Comparison of ENCODE assay signal across 9 cellular contexts in the genomic region with DNA sequence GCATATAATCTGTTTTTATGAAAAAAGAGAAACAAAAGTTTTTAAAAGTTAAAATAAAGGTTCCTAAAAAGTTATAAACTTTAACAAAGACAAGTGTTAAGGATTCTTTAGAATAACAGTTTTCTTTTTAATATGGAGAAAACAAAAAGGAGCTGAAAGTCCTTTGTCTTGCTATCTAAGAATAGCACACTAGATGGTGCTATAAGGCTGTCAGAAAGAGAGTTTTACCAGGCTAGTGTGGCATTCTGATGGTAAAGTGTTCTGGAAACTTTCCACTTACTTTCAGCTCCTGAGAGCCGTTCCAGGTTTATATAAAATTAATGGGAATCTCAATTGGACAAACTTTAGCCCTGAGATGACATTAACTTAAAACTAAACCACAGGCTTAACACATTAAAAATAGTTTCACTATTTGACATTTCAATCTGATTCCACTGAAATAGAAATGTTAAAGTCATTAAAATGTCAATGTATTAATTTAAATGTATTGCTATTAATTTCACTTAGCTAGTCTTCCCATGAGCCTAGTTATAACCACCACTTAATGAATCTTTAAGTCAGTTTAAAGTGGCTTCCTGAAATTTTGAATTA. TPM values are rescaled to one million over a fixed set of nuclear protein-coding genes. Genes with fewer than 3 reads are reported as not detected.
DNase-seq lines count a peak whose midpoint lies in the region; ATAC-seq and TF ChIP-seq lines count a peak whose summit lies in the region.
"Had no signal": no experiment of that assay in that cellular context is flagged by ENCODE, and none has a peak within 500 bp of the region (broad histone marks: within the 10 kb centered on the region; RNA-seq: fewer than 3 reads in every experiment).

No MANE protein-coding gene starts in this region.

- no peak overlapping the region for H3K4me3 Mint-ChIP-seq in progenitor cell of endocrine pancreas (ENCODE audit: low read depth)
- no peak overlapping the region for H3K4me3 Mint-ChIP-seq in activated T-cell treated with anti-CD3 and anti-CD28 coated beads, Interleukin-2, amount 50 U/mL, for 72 hours
- H3K4me3 Mint-ChIP-seq: memory B cell had no signal

- peaks cover 7% of the 10 kb centered on the region for H3K4me1 Mint-ChIP-seq in progenitor cell of endocrine pancreas (ENCODE audit: low read depth)
- H3K4me1 Mint-ChIP-seq in activated T-cell treated with anti-CD3 and anti-CD28 coated beads, Interleukin-2, amount 50 U/mL, for 72 hours (ENCODE audit: low read depth) = peaks cover 27% of the 10 kb centered on the region

- ATAC-seq in activated T-cell treated with anti-CD3 and anti-CD28 coated beads, Interleukin-2, amount 50 U/mL, for 72 hours (replicated peaks in 1 of 2) = no peak
- ATAC-seq in GM21515 (IDR thresholded peaks at IDR 0.05; ENCODE audit: unreplicated experiment) = no peak

- DNase-seq in DMS153 treated with DMSO at 0.1 percent for 48 hours (lab: John Stamatoyannopoulos, UW; ENCODE audit: unreplicated experiment) = peak; percentile 25
- DNase-seq in KBM-7 = peak; percentile 78
- no peak for DNase-seq in RWPE1 (ENCODE audit: low spot score)
- DNase-seq in fibroblast of lung (ENCODE audit: low read depth in 2 of 2) = peak; percentile 46 to 69
- DNase-seq in progenitor cell of endocrine pancreas (ENCODE audit: low spot score, unreplicated experiment) = no peak
- DNase-seq in activated T-cell treated with anti-CD3 and anti-CD28 coated beads, Interleukin-2, amount 50 U/mL, for 72 hours = no peak
- no peak for DNase-seq in stimulated activated CD4-positive, alpha-beta T cell treated with anti-CD3 and anti-CD28 coated beads, Interleukin-4, amount 100 ng/mL, for 24 hours

- TF ChIP-seq CTCF in RWPE1 (conservative IDR thresholded peaks at IDR 0.05; ENCODE audit: low read depth) = peak; percentile 77
- peak; percentile 59 to 73 for TF ChIP-seq CTCF in fibroblast of lung (conservative IDR thresholded peaks at IDR 0.05 in 1 of 2, IDR thresholded peaks at IDR 0.05 in 1 of 2; ENCODE audit: low read depth in 1 of 2, low read length in 2 of 2)
- TF ChIP-seq CTCF in progenitor cell of endocrine pancreas (IDR thresholded peaks at IDR 0.05; ENCODE audit: unreplicated experiment) = peak; percentile 82

- no peak overlapping the region for H3K27ac ChIP-seq in RWPE1
- no peak overlapping the region for H3K27ac ChIP-seq in fibroblast of lung (ENCODE audit: insufficient read depth, low read length)

- no peak overlapping the region for H2AFZ ChIP-seq in fibroblast of lung (ENCODE audit: low read length)

- in situ Hi-C loops in KBM-7 (cut with MboI; ENCODE audit: low pct_unique_long_range_greater_than_20kb, low sequenced_read_pairs) = loop anchor here (10.0 kb wide), 1 partner anchor 461 kb away; no protein-coding TSS in a partner anchor

- peaks cover 7% of the 10 kb centered on the region for H3K4me1 ChIP-seq in fibroblast of lung (ENCODE audit: control insufficient read depth, extremely low read depth, insufficient read depth, low read length)

- H3K4me3 ChIP-seq in fibroblast of lung (replicated peaks in 1 of 4; ENCODE audit: control extremely low read depth in 1 of 4, insufficient read depth in 1 of 4, low read depth in 3 of 4, low read length in 4 of 4) = no peak overlapping the region

- H3K4me2 ChIP-seq in fibroblast of lung (ENCODE audit: extremely low read depth, insufficient read depth, low read length) = no peak overlapping the region

- no peaks in the 10 kb centered on the region for H3K9me3 Mint-ChIP-seq in progenitor cell of endocrine pancreas (ENCODE audit: low read depth)
- H3K9me3 Mint-ChIP-seq in activated T-cell treated with anti-CD3 and anti-CD28 coated beads, Interleukin-2, amount 50 U/mL, for 72 hours = no peaks in the 10 kb centered on the region
- H3K9me3 Mint-ChIP-seq: memory B cell had no signal

- H3K27me3 Mint-ChIP-seq in progenitor cell of endocrine pancreas = no peaks in the 10 kb centered on the region
- H3K27me3 Mint-ChIP-seq in activated T-cell treated with anti-CD3 and anti-CD28 coated beads, Interleukin-2, amount 50 U/mL, for 72 hours (ENCODE audit: low read depth) = no peaks in the 10 kb centered on the region
- H3K27me3 Mint-ChIP-seq: memory B cell had no signal

- no peaks in the 10 kb centered on the region for H4K20me1 ChIP-seq in fibroblast of lung (ENCODE audit: control insufficient read depth, extremely low read depth, insufficient read depth, low read length)

- H3K79me2 ChIP-seq in fibroblast of lung (ENCODE audit: control insufficient read depth, insufficient read depth, low read length) = no peaks in the 10 kb centered on the region

- no peaks in the 10 kb centered on the region for H3K36me3 Mint-ChIP-seq in progenitor cell of endocrine pancreas (ENCODE audit: insufficient read depth)
- peaks cover 2 to 4% of the 10 kb centered on the region in 2 donors for H3K36me3 Mint-ChIP-seq in activated T-cell treated with anti-CD3 and anti-CD28 coated beads, Interleukin-2, amount 50 U/mL, for 72 hours (ENCODE audit: insufficient read depth in 2 of 2)

- POLR2A ChIA-PET in RWPE1 (lab: Yijun Ruan, JAX; ENCODE audit: low non-redundant PET) = no interaction called here

- H3K27me3 ChIP-seq in fibroblast of lung (ENCODE audit: control insufficient read depth, insufficient read depth, low read length) = no peaks in the 10 kb centered on the region

- no peak overlapping the region for H3K9ac ChIP-seq in fibroblast of lung (ENCODE audit: insufficient read depth, low read length)

- H3K9me3 ChIP-seq in fibroblast of lung (ENCODE audit: control insufficient read depth, insufficient read depth, low read depth, low read length) = no peaks in the 10 kb centered on the region

- no peak overlapping the region for H3K27ac Mint-ChIP-seq in progenitor cell of endocrine pancreas
- no peak overlapping the region for H3K27ac Mint-ChIP-seq in activated T-cell treated with anti-CD3 and anti-CD28 coated beads, Interleukin-2, amount 50 U/mL, for 72 hours
- H3K27ac Mint-ChIP-seq: memory B cell had no signal

- CTCF ChIA-PET in RWPE1 (lab: Yijun Ruan, JAX) = interaction anchor here (0.5 to 1.8 kb wide), 25 partner anchors 9 to 786 kb away, joined by 3 to 11 read pairs (median 4); partner anchors contain the start of gene PROKR1

- H3K36me3 ChIP-seq in fibroblast of lung (ENCODE audit: control insufficient read depth, insufficient read depth, low read length) = no peaks in the 10 kb centered on the region

RNA-seq across cellular contexts. Expression of gene FBXO48, which starts 3.7 kb away (rescaled TPM):
- 0.26 and 0.33 TPM in 2 replicates for total RNA-seq in fibroblast of lung
- polyA plus RNA-seq in fibroblast of lung = 0.65 and 0.77 TPM in 2 replicates
- 0.35 and 0.40 TPM in 2 replicates for polyA plus RNA-seq in fibroblast of lung (2012)
- 0.04 and 0.12 TPM in 2 replicates for polyA minus RNA-seq in fibroblast of lung (ENCODE audit: low replicate concordance)
- total RNA-seq in progenitor cell of endocrine pancreas = 1.2 and 1.5 TPM in 2 replicates
- total RNA-seq in activated T-cell treated with anti-CD3 and anti-CD28 coated beads, Interleukin-2, amount 50 U/mL, for 72 hours = 1 to 10 TPM; 3.2 to 3.7 TPM

RNA-seq across cellular contexts. Expression of gene APLF, which starts 4.0 kb away (rescaled TPM):
- total RNA-seq in fibroblast of lung (9.4 and 10.8 TPM in 2 replicates), progenitor cell of endocrine pancreas (10.6 and 11.6 TPM in 2 replicates)
- polyA plus RNA-seq in fibroblast of lung = 1.4 and 1.6 TPM in 2 replicates
- polyA plus RNA-seq in fibroblast of lung (2012) = 0.93 and 1.0 TPM in 2 replicates
- polyA minus RNA-seq in fibroblast of lung (ENCODE audit: low replicate concordance) = 0.37 and 0.90 TPM in 2 replicates
- 1 to 10 TPM; 5.5 to 5.7 TPM for total RNA-seq in activated T-cell treated with anti-CD3 and anti-CD28 coated beads, Interleukin-2, amount 50 U/mL, for 72 hours

Comparison
In these comparisons a context has a peak if more than half of its experiments do, and no peak if none do; other contexts are left out.
1. DNase-seq: peak in DMS153 treated with DMSO at 0.1 percent for 48 hours (single experiment), KBM-7 (single experiment) and fibroblast of lung (2 of 2); none in RWPE1 (single experiment), progenitor cell of endocrine pancreas (single experiment), activated T-cell treated with anti-CD3 and anti-CD28 coated beads, Interleukin-2, amount 50 U/mL, for 72 hours (0 of 2) and stimulated activated CD4-positive, alpha-beta T cell treated with anti-CD3 and anti-CD28 coated beads, Interleukin-4, amount 100 ng/mL, for 24 hours (single experiment).
2. Peak in every context shown above with its lines, with median percentiles within 50 percentile points of each other: CTCF ChIP-seq.